In genomic region chr5:80656425-80656824, GRCh38 we compare ENCODE assay signal across 1 cellular context.
TF ChIP-seq lines count a peak whose summit lies in the region.

No MANE protein-coding gene starts in this region.

TF ChIP-seq in HEK293, 187 proteins besides CTCF, POLR2A, EP300 and RAD21 (continued from another document):
- TF ChIP-seq ZBTB6 (tag by site-specific recombination; IDR thresholded peaks at IDR 0.05): 0 out of 2 replicates have a peak, but pooled peaks have one; percentile 11
